8 cellular contexts compared by ENCODE assay signal in genomic region chr3:56800373-56801150, GRCh38. TPM values are rescaled to one million over a fixed set of nuclear protein-coding genes. Genes with fewer than 3 reads are reported as not detected.
A peak's percentile ranks its signal among the peaks of the same experiment; 100 is the strongest.
DNase-seq lines count a peak whose midpoint lies in the region; ATAC-seq and TF ChIP-seq lines count a peak whose summit lies in the region.

No MANE protein-coding gene starts in this region.

- no peaks in the 10 kb centered on the region for H3K27me3 Mint-ChIP-seq in activated T-helper 17 cell treated with anti-CD3 and anti-CD28 coated beads, Interleukin-2, amount 50 U/mL, for 72 hours

- DNase-seq in GM13976 (ENCODE audit: low spot score) = peak; percentile 50
- peak; percentile 55 for DNase-seq in NOMO-1 treated with DMSO at 0.1 percent for 48 hours (lab: John Stamatoyannopoulos, UW; ENCODE audit: unreplicated experiment)
- peak in 38 of 42 donors; percentile 19 to 79 (median 43) for DNase-seq in head of caudate nucleus
- DNase-seq in GM19240 (ENCODE audit: insufficient read length, low spot score) = no peak
- no peak for DNase-seq in NCI-H524 (lab: John Stamatoyannopoulos, UW)

- H3K36me3 ChIP-seq in skeletal muscle satellite cell (ENCODE audit: insufficient read depth, low read length) = no peaks in the 10 kb centered on the region

- H3K36me3 Mint-ChIP-seq in activated T-helper 17 cell treated with anti-CD3 and anti-CD28 coated beads, Interleukin-2, amount 50 U/mL, for 72 hours (ENCODE audit: low read depth) = peaks cover 16% of the 10 kb centered on the region

- intact Hi-C loops in head of caudate nucleus (cut with DNase I) = loop anchor here (5.0 kb wide), 2 partner anchors 98 to 187 kb away; no protein-coding TSS in a partner anchor

- no peaks in the 10 kb centered on the region for H3K9me3 Mint-ChIP-seq in activated T-helper 17 cell treated with anti-CD3 and anti-CD28 coated beads, Interleukin-2, amount 50 U/mL, for 72 hours

- peaks cover 12% of the 10 kb centered on the region for H3K4me1 ChIP-seq in skeletal muscle satellite cell (ENCODE audit: control insufficient read depth, insufficient read depth, low read length)

- H3K4me2 ChIP-seq in skeletal muscle satellite cell (ENCODE audit: low read length) = peak overlapping the region; percentile 97

- H3K9me3 ChIP-seq in skeletal muscle satellite cell (replicated peaks; ENCODE audit: low read length) = no peaks in the 10 kb centered on the region

- no peaks in the 10 kb centered on the region for H3K27me3 ChIP-seq in skeletal muscle satellite cell (ENCODE audit: control insufficient read depth, insufficient read depth, low read length)

- peak; percentile 75 for ATAC-seq in activated T-helper 17 cell treated with anti-CD3 and anti-CD28 coated beads, Interleukin-2, amount 50 U/mL, for 72 hours (replicated peaks)
- no peak for ATAC-seq in HG03159 (IDR thresholded peaks at IDR 0.05; ENCODE audit: unreplicated experiment)

- H3K4me1 Mint-ChIP-seq in activated T-helper 17 cell treated with anti-CD3 and anti-CD28 coated beads, Interleukin-2, amount 50 U/mL, for 72 hours = peaks cover 36% of the 10 kb centered on the region

- peak overlapping the region; percentile 88 for H3K4me3 Mint-ChIP-seq in activated T-helper 17 cell treated with anti-CD3 and anti-CD28 coated beads, Interleukin-2, amount 50 U/mL, for 72 hours

- peak overlapping the region; percentile 62 for H3K27ac Mint-ChIP-seq in activated T-helper 17 cell treated with anti-CD3 and anti-CD28 coated beads, Interleukin-2, amount 50 U/mL, for 72 hours

- peak overlapping the region; percentile 81 for H3K9ac ChIP-seq in skeletal muscle satellite cell (ENCODE audit: low read depth, low read length)

- peak overlapping the region; percentile 93 for H3K4me3 ChIP-seq in skeletal muscle satellite cell (ENCODE audit: low read length)

- TF ChIP-seq CTCF in GM13976 (IDR thresholded peaks at IDR 0.05; ENCODE audit: borderline replicate concordance, control extremely low read depth, extremely low read depth, insufficient read depth, missing control alignments) = no peak

- in situ Hi-C loops in GM13976 (cut with MboI; ENCODE audit: low sequenced_read_pairs, unreplicated experiment) = no loop called here

RNA-seq across cellular contexts. Expression of gene ARHGEF3, which starts 1.2 kb away (rescaled TPM):
- total RNA-seq in activated T-helper 17 cell treated with anti-CD3 and anti-CD28 coated beads, Interleukin-2, amount 50 U/mL, for 72 hours = 10 to 100 TPM; 12.3 to 17.0 TPM
- 0.87 and 1.3 TPM in 2 replicates for total RNA-seq in skeletal muscle satellite cell (2012; rRNA removed)

Comparison
In these comparisons a context has a peak if more than half of its experiments do, and no peak if none do; other contexts are left out.
1. DNase-seq: peak in GM13976 (single experiment), NOMO-1 treated with DMSO at 0.1 percent for 48 hours (single experiment) and head of caudate nucleus (38 of 42); none in GM19240 (single experiment) and NCI-H524 (0 of 2).